In the genomic region with DNA sequence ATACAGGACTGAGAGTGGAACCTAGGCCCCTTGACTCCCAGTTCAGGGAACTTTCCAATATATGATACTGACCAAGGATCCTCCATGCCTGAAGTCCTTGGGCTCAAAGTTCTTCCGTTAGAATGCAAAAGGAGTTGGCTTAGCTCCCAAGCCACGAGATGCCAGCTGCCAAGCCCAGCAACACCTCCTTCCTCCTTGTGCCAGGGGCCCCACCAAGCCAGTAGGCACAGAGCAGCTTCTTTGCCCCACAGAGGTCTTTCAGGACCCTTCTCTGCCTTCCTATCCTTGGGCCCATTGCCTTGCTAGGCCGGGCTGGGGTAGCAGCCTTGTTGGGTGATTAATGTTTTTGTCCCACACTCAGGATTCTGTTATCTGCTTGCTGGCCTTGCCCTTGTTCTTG, we compare ENCODE assay signal across 23 cellular contexts.
"Had no signal": no experiment of that assay in that cellular context is flagged by ENCODE, and none has a peak within 500 bp of the region (broad histone marks: within the 10 kb centered on the region; RNA-seq: fewer than 3 reads in every experiment).

No MANE protein-coding gene starts in this region.

- H3K36me3 Mint-ChIP-seq: activated naive CD8-positive, alpha-beta T cell; memory B cell had no signal

- H3K27me3 ChIP-seq: brain microvascular endothelial cell, left lung, ovary, suprapubic skin, upper lobe of left lung had no signal

- H3K9me3 ChIP-seq: left lung, ovary, suprapubic skin, upper lobe of left lung had no signal

- H3K4me1 ChIP-seq: left lung had no signal

- ATAC-seq: activated CD8-positive, alpha-beta T cell treated with anti-CD3 and anti-CD28 coated beads, Interleukin-2, amount 10 ng/mL, durations not matched to agents 7 days and 5 days; activated T-cell treated with anti-CD3 and anti-CD28 coated beads, Interleukin-2, amount 50 U/mL, for 72 hours; effector memory CD8-positive, alpha-beta T cell; left lung had no signal

- H3K4me1 Mint-ChIP-seq: activated CD4-positive, alpha-beta T cell treated with anti-CD3 and anti-CD28 coated beads, Interleukin-2, amount 10 ng/mL, durations not matched to agents 24 days and 14 days had no signal

- H3K27ac ChIP-seq: brain microvascular endothelial cell, left lung, ovary, skin epidermis, suprapubic skin had no signal

- H3K4me3 ChIP-seq: left lung, ovary, skin epidermis, suprapubic skin, upper lobe of left lung had no signal

- H3K27ac Mint-ChIP-seq: activated B cell treated with CpG ODN at 0.5 μM for 24 hours; activated CD4-positive, alpha-beta T cell treated with anti-CD3 and anti-CD28 coated beads, Interleukin-2, amount 10 ng/mL, durations not matched to agents 24 days and 14 days; activated CD8-positive, alpha-beta T cell treated with anti-CD3 and anti-CD28 coated beads, Interleukin-2, amount 10 ng/mL, durations not matched to agents 7 days and 5 days; activated naive CD8-positive, alpha-beta T cell; activated T-cell treated with anti-CD3 and anti-CD28 coated beads, Interleukin-2, amount 50 U/mL, for 72 hours; effector memory CD8-positive, alpha-beta T cell; memory B cell; T-helper 2 cell treated with Interferon-gamma antibody and Interleukin-4, amounts not matched to agents 5 μg/mL and 100 μg/mL, for 36 hours had no signal

- H3K36me3 ChIP-seq: brain microvascular endothelial cell, left lung, ovary, suprapubic skin, upper lobe of left lung had no signal

- H3K4me3 Mint-ChIP-seq: activated B cell treated with CpG ODN at 0.5 μM for 24 hours; activated CD4-positive, alpha-beta T cell treated with anti-CD3 and anti-CD28 coated beads, Interleukin-2, amount 10 ng/mL, durations not matched to agents 24 days and 14 days; activated CD8-positive, alpha-beta T cell treated with anti-CD3 and anti-CD28 coated beads, Interleukin-2, amount 10 ng/mL, durations not matched to agents 7 days and 5 days; activated naive CD8-positive, alpha-beta T cell; activated T-cell treated with anti-CD3 and anti-CD28 coated beads, Interleukin-2, amount 50 U/mL, for 72 hours; effector memory CD8-positive, alpha-beta T cell; memory B cell; neural crest cell; T-helper 2 cell treated with Interferon-gamma antibody and Interleukin-4, amounts not matched to agents 5 μg/mL and 100 μg/mL, for 36 hours had no signal

- H3K27me3 Mint-ChIP-seq: activated B cell treated with CpG ODN at 0.5 μM for 24 hours; activated CD4-positive, alpha-beta T cell treated with anti-CD3 and anti-CD28 coated beads, Interleukin-2, amount 10 ng/mL, durations not matched to agents 24 days and 14 days; activated naive CD8-positive, alpha-beta T cell; effector memory CD8-positive, alpha-beta T cell had no signal

- DNase-seq: activated B cell treated with CpG ODN at 0.5 μM for 24 hours; activated CD4-positive, alpha-beta T cell treated with anti-CD3 and anti-CD28 coated beads, Interleukin-2, amount 10 ng/mL, durations not matched to agents 24 days and 14 days; activated CD8-positive, alpha-beta memory T cell treated with anti-CD3 and anti-CD28 coated beads, Interleukin-2, amount 50 U/mL, for 4 hours; activated CD8-positive, alpha-beta T cell treated with anti-CD3 and anti-CD28 coated beads, Interleukin-2, amount 10 ng/mL, durations not matched to agents 7 days and 5 days; activated gamma-delta T cell; activated T-cell treated with anti-CD3 and anti-CD28 coated beads, Interleukin-2, amount 50 U/mL, for 72 hours; amygdala; brain microvascular endothelial cell; dermis blood vessel endothelial cell; effector memory CD8-positive, alpha-beta T cell; left lung; ovary; stimulated activated CD4-positive, alpha-beta T cell treated with anti-CD3 and anti-CD28 coated beads, Interleukin-4, amount 100 ng/mL, for 4 hours; stimulated activated CD8-positive, alpha-beta memory T cell treated with anti-CD3 and anti-CD28 coated beads, Interleukin-4, amount 100 ng/mL, for 48 hours; stimulated activated naive CD4-positive, alpha-beta T cell treated with Interleukin-2 at 50 U/mL for 16 hours had no signal

- H3K9me3 Mint-ChIP-seq: activated B cell treated with CpG ODN at 0.5 μM for 24 hours; activated CD4-positive, alpha-beta T cell treated with anti-CD3 and anti-CD28 coated beads, Interleukin-2, amount 10 ng/mL, durations not matched to agents 24 days and 14 days; activated T-cell treated with anti-CD3 and anti-CD28 coated beads, Interleukin-2, amount 50 U/mL, for 72 hours; effector memory CD8-positive, alpha-beta T cell; memory B cell; neural crest cell; T-helper 2 cell treated with Interferon-gamma antibody and Interleukin-4, amounts not matched to agents 5 μg/mL and 100 μg/mL, for 36 hours had no signal

- FAIRE-seq: frontal cortex had no signal
